Comparison of ENCODE assay signal across 14 cellular contexts in genomic region chr12:31298510-31298904, GRCh38. TPM values are rescaled to one million over a fixed set of nuclear protein-coding genes. Genes with fewer than 3 reads are reported as not detected.
A peak's percentile ranks its signal among the peaks of the same experiment; 100 is the strongest.
DNase-seq lines count a peak whose midpoint lies in the region; ATAC-seq and TF ChIP-seq lines count a peak whose summit lies in the region.
"Had no signal": no experiment of that assay in that cellular context is flagged by ENCODE, and none has a peak within 500 bp of the region (broad histone marks: within the 10 kb centered on the region; RNA-seq: fewer than 3 reads in every experiment).

No MANE protein-coding gene starts in this region.

- in situ Hi-C loops in mammary epithelial cell (cut with MboI; ENCODE audit: low sequenced_read_pairs in 2 of 2), result no loop called here

- no peak overlapping the region for H3K4me2 ChIP-seq in mammary epithelial cell (ENCODE audit: insufficient read depth, low read depth, low read length)

- peak overlapping the region; percentile 23 for H3K27ac Mint-ChIP-seq in activated CD8-positive, alpha-beta T cell treated with anti-CD3 and anti-CD28 coated beads for 36 hours
- H3K27ac Mint-ChIP-seq in activated CD8-positive, alpha-beta T cell treated with anti-CD3 and anti-CD28 coated beads, Interleukin-2, amount 10 ng/mL, durations not matched to agents 7 days and 5 days, result no peak overlapping the region
- peak overlapping the region; percentile 73 for H3K27ac Mint-ChIP-seq in stimulated activated effector memory CD8-positive, alpha-beta T cell treated with anti-CD3 and anti-CD28 coated beads, Interleukin-12 subunit alpha, Interleukin-12 subunit beta, amount 100 ng/mL, for 72 hours

- peaks cover 65% of the 10 kb centered on the region for H3K79me2 ChIP-seq in mammary epithelial cell (ENCODE audit: insufficient read depth, low read length)

- BruUV-seq in mammary epithelial cell (replicated peaks; lab: Mats Ljungman, UMichigan), result no TSS peak

- TF ChIP-seq CTCF in activated CD8-positive, alpha-beta T cell treated with anti-CD3 and anti-CD28 coated beads for 36 hours (IDR thresholded peaks at IDR 0.05), result no peak
- TF ChIP-seq CTCF in mammary epithelial cell (conservative IDR thresholded peaks at IDR 0.05 in 1 of 2, IDR thresholded peaks at IDR 0.05 in 1 of 2; ENCODE audit: extremely low read depth in 1 of 2, insufficient read depth in 1 of 2, low read depth in 1 of 2, low read length in 2 of 2), result no peak

- peaks cover 90% of the 10 kb centered on the region for H3K36me3 ChIP-seq in SK-N-MC (ENCODE audit: insufficient read depth, low read length)
- H3K36me3 ChIP-seq in mammary epithelial cell (ENCODE audit: insufficient read depth, low read length), result peaks cover 17% of the 10 kb centered on the region

- H3K9me3 Mint-ChIP-seq in activated CD8-positive, alpha-beta T cell treated with anti-CD3 and anti-CD28 coated beads for 36 hours, result no peaks in the 10 kb centered on the region
- H3K9me3 Mint-ChIP-seq in activated CD8-positive, alpha-beta T cell treated with anti-CD3 and anti-CD28 coated beads, Interleukin-2, amount 10 ng/mL, durations not matched to agents 7 days and 5 days (ENCODE audit: insufficient read depth), result no peaks in the 10 kb centered on the region
- H3K9me3 Mint-ChIP-seq in stimulated activated effector memory CD8-positive, alpha-beta T cell treated with anti-CD3 and anti-CD28 coated beads, Interleukin-12 subunit alpha, Interleukin-12 subunit beta, amount 100 ng/mL, for 72 hours, result no peaks in the 10 kb centered on the region

- 88% methylated on average over 2 of the region's 2 CpGs for WGBS in mammary epithelial cell (ENCODE audit: low coverage, missing lambda C conversion rate)

- H2AFZ ChIP-seq in mammary epithelial cell (ENCODE audit: low read depth, low read length), result no peak overlapping the region

- H3K4me3 Mint-ChIP-seq in activated CD8-positive, alpha-beta T cell treated with anti-CD3 and anti-CD28 coated beads for 36 hours, result no peak overlapping the region
- no peak overlapping the region for H3K4me3 Mint-ChIP-seq in activated CD8-positive, alpha-beta T cell treated with anti-CD3 and anti-CD28 coated beads, Interleukin-2, amount 10 ng/mL, durations not matched to agents 7 days and 5 days
- H3K4me3 Mint-ChIP-seq in stimulated activated effector memory CD8-positive, alpha-beta T cell treated with anti-CD3 and anti-CD28 coated beads, Interleukin-12 subunit alpha, Interleukin-12 subunit beta, amount 100 ng/mL, for 72 hours, result no peak overlapping the region

- no peaks in the 10 kb centered on the region for H3K4me1 ChIP-seq in mammary epithelial cell (ENCODE audit: insufficient read depth, low read length)
- H3K4me1 ChIP-seq: left lung, upper lobe of right lung had no signal

- POLR2A ChIA-PET in activated CD8-positive, alpha-beta T cell treated with anti-CD3 and anti-CD28 coated beads for 36 hours (lab: Charles Lee), result interaction anchor here (0.6 to 1.5 kb wide), 3 partner anchors 20 to 1135 kb away, joined by 3 to 5 read pairs (median 3); no protein-coding TSS in a partner anchor
- POLR2A ChIA-PET in activated CD8-positive, alpha-beta T cell treated with anti-CD3 and anti-CD28 coated beads, Interleukin-2, amount 10 ng/mL, durations not matched to agents 7 days and 5 days (lab: Charles Lee), result interaction anchor here (0.7 kb wide), 1 partner anchor 39 kb away, joined by 5 read pairs; no protein-coding TSS in a partner anchor

- no peaks in the 10 kb centered on the region for H3K27me3 Mint-ChIP-seq in activated CD8-positive, alpha-beta T cell treated with anti-CD3 and anti-CD28 coated beads for 36 hours
- H3K27me3 Mint-ChIP-seq in activated CD8-positive, alpha-beta T cell treated with anti-CD3 and anti-CD28 coated beads, Interleukin-2, amount 10 ng/mL, durations not matched to agents 7 days and 5 days (ENCODE audit: low read depth), result no peaks in the 10 kb centered on the region

- H3K9ac ChIP-seq in SK-N-MC (ENCODE audit: insufficient read length) (no peak overlapping the region), mammary epithelial cell (ENCODE audit: insufficient read depth, low read length) (no peak overlapping the region)

- ATAC-seq in activated CD8-positive, alpha-beta T cell treated with anti-CD3 and anti-CD28 coated beads for 36 hours, result no peak
- no peak for ATAC-seq in activated CD8-positive, alpha-beta T cell treated with anti-CD3 and anti-CD28 coated beads, Interleukin-2, amount 10 ng/mL, durations not matched to agents 7 days and 5 days
- ATAC-seq in HG02610 (IDR thresholded peaks at IDR 0.05; ENCODE audit: unreplicated experiment) (peak; percentile 51), HG03097 (IDR thresholded peaks at IDR 0.05; ENCODE audit: low FRiP score, unreplicated experiment) (no peak)
- ATAC-seq in stimulated activated effector memory CD8-positive, alpha-beta T cell treated with anti-CD3 and anti-CD28 coated beads, Interleukin-12 subunit alpha, Interleukin-12 subunit beta, amount 100 ng/mL, for 72 hours, result no peak
- ATAC-seq: left lung, upper lobe of right lung had no signal

- H4K20me1 ChIP-seq in mammary epithelial cell (ENCODE audit: insufficient read depth, low read length), result no peaks in the 10 kb centered on the region

- peaks cover 44% of the 10 kb centered on the region for H3K4me1 Mint-ChIP-seq in activated CD8-positive, alpha-beta T cell treated with anti-CD3 and anti-CD28 coated beads for 36 hours (ENCODE audit: low read depth)
- peaks cover 19% of the 10 kb centered on the region for H3K4me1 Mint-ChIP-seq in activated CD8-positive, alpha-beta T cell treated with anti-CD3 and anti-CD28 coated beads, Interleukin-2, amount 10 ng/mL, durations not matched to agents 7 days and 5 days (ENCODE audit: low read depth)
- peaks cover 26% of the 10 kb centered on the region for H3K4me1 Mint-ChIP-seq in stimulated activated effector memory CD8-positive, alpha-beta T cell treated with anti-CD3 and anti-CD28 coated beads, Interleukin-12 subunit alpha, Interleukin-12 subunit beta, amount 100 ng/mL, for 72 hours

- intact Hi-C loops in activated CD8-positive, alpha-beta T cell treated with anti-CD3 and anti-CD28 coated beads for 36 hours (cut with micrococcal nuclease), result no loop called here
- intact Hi-C loops in mammary epithelial cell (cut with micrococcal nuclease), result no loop called here

- H3K27me3 ChIP-seq in mammary epithelial cell (ENCODE audit: insufficient read depth, low read length), result no peaks in the 10 kb centered on the region
- H3K27me3 ChIP-seq: left lung, upper lobe of right lung had no signal

- dilution Hi-C loops in mammary epithelial cell (cut with HindIII; ENCODE audit: low sequenced_read_pairs), result no loop called here

- H3K4me3 ChIP-seq in SK-N-MC, result no peak overlapping the region
- no peak overlapping the region for H3K4me3 ChIP-seq in mammary epithelial cell (replicated peaks in 1 of 3; ENCODE audit: insufficient read depth in 1 of 3, low read depth in 2 of 3, low read length in 3 of 3)
- H3K4me3 ChIP-seq: left lung, upper lobe of right lung had no signal

- H3K27ac ChIP-seq in SK-N-MC (peak overlapping the region; percentile 8; the same call in 1 of the 2 replicates), mammary epithelial cell (ENCODE audit: insufficient read depth, low read depth, low read length) (no peak overlapping the region)
- H3K27ac ChIP-seq: left lung, upper lobe of right lung had no signal

- CTCF ChIA-PET in activated CD8-positive, alpha-beta T cell treated with anti-CD3 and anti-CD28 coated beads for 36 hours (lab: Charles Lee), result interaction anchor here (0.9 to 3.9 kb wide), 3 partner anchors 16 to 32 kb away, joined by 3 to 33 read pairs (median 5); no protein-coding TSS in a partner anchor
- CTCF ChIA-PET in activated CD8-positive, alpha-beta T cell treated with anti-CD3 and anti-CD28 coated beads, Interleukin-2, amount 10 ng/mL, durations not matched to agents 7 days and 5 days (lab: Charles Lee), result interaction anchor here (3.2 kb wide), 1 partner anchor 27 kb away, joined by 18 read pairs; no protein-coding TSS in a partner anchor
- CTCF ChIA-PET in mammary epithelial cell (lab: Charles Lee; ENCODE audit: low non-redundant PET), result no interaction called here

- H3K9me3 ChIP-seq in SK-N-MC (ENCODE audit: low read depth, low read length) (no peaks in the 10 kb centered on the region), mammary epithelial cell (replicated peaks; ENCODE audit: insufficient read depth, low read length) (no peaks in the 10 kb centered on the region)
- H3K9me3 ChIP-seq: left lung, upper lobe of right lung had no signal

- H3K36me3 Mint-ChIP-seq in activated CD8-positive, alpha-beta T cell treated with anti-CD3 and anti-CD28 coated beads for 36 hours (ENCODE audit: low read depth), result peaks cover 70% of the 10 kb centered on the region
- H3K36me3 Mint-ChIP-seq in activated CD8-positive, alpha-beta T cell treated with anti-CD3 and anti-CD28 coated beads, Interleukin-2, amount 10 ng/mL, durations not matched to agents 7 days and 5 days (ENCODE audit: low read depth), result peaks cover 66% of the 10 kb centered on the region
- peaks cover 99% of the 10 kb centered on the region for H3K36me3 Mint-ChIP-seq in stimulated activated effector memory CD8-positive, alpha-beta T cell treated with anti-CD3 and anti-CD28 coated beads, Interleukin-12 subunit alpha, Interleukin-12 subunit beta, amount 100 ng/mL, for 72 hours

- DNase-seq in activated CD8-positive, alpha-beta T cell treated with anti-CD3 and anti-CD28 coated beads for 36 hours, result no peak
- no peak for DNase-seq in activated CD8-positive, alpha-beta T cell treated with anti-CD3 and anti-CD28 coated beads, Interleukin-2, amount 10 ng/mL, durations not matched to agents 7 days and 5 days
- DNase-seq in SK-N-MC (ENCODE audit: low read depth, low spot score) (no peak), amygdala (lab: John Stamatoyannopoulos, UW) (no peak), mammary epithelial cell (no peak)
- no peak for DNase-seq in stimulated activated effector memory CD8-positive, alpha-beta T cell treated with anti-CD3 and anti-CD28 coated beads, Interleukin-12 subunit alpha, Interleukin-12 subunit beta, amount 100 ng/mL, for 72 hours (ENCODE audit: low spot score in 2 of 2)
- DNase-seq: activated T-cell treated with anti-CD3 and anti-CD28 coated beads, Interleukin-2, amount 50 U/mL, for 1 hour; head of caudate nucleus; left lung; NCI-H1436 treated with DMSO at 0.1 percent for 48 hours; SIG-M5; upper lobe of right lung had no signal

RNA-seq across cellular contexts. Expression of gene SINHCAF, which starts 27.4 kb away (rescaled TPM):
- 100 to 1,000 TPM; 171 to 184 TPM for total RNA-seq in activated CD8-positive, alpha-beta T cell treated with anti-CD3 and anti-CD28 coated beads for 36 hours
- 10 to 100 TPM; 81.9 to 98.0 TPM for total RNA-seq in activated CD8-positive, alpha-beta T cell treated with anti-CD3 and anti-CD28 coated beads, Interleukin-2, amount 10 ng/mL, durations not matched to agents 7 days and 5 days
- total RNA-seq in mammary epithelial cell, result 10 to 100 TPM; 63.5 to 78.2 TPM
- 29.7 TPM for polyA plus RNA-seq in mammary epithelial cell
- 40.3 TPM for polyA minus RNA-seq in mammary epithelial cell
